ENCODE assay signal across 19 cellular contexts in the genomic region with DNA sequence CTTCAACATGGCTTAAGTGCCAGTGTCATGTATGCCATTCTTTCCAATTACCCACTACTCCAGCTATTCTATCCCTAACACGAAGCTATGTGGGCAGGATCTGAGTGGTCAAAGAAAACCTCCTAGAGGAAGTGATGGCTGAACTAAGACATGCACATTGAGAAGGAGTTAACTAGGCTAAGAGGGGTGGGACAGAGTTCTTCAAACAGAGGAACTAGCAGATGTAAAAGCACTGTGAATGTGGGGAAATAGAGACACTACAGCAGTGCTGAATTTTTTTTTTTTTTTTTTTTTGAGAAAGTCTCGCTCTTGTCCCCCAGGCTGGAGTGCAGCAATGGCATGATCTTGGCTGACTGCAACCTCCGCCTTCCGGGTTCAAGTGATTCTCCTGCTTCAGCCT. TPM values are rescaled to one million over a fixed set of nuclear protein-coding genes. Genes with fewer than 3 reads are reported as not detected.
"Had no signal": no experiment of that assay in that cellular context is flagged by ENCODE, and none has a peak within 500 bp of the region (broad histone marks: within the 10 kb centered on the region; RNA-seq: fewer than 3 reads in every experiment).

No MANE protein-coding gene starts in this region.

- ATAC-seq: activated CD4-positive, alpha-beta T cell treated with anti-CD3 and anti-CD28 coated beads for 36 hours; activated naive CD4-positive, alpha-beta T cell treated with anti-CD3 and anti-CD28 coated beads, Interleukin-2, amount 50 U/mL, for 72 hours; activated T-cell treated with anti-CD3 and anti-CD28 coated beads, Interleukin-2, amount 50 U/mL, for 72 hours; gastrocnemius medialis; heart left ventricle had no signal

- H3K4me1 Mint-ChIP-seq: nephron had no signal

- H3K27ac Mint-ChIP-seq: activated CD4-positive, alpha-beta memory T cell treated with anti-CD3 and anti-CD28 coated beads, Interleukin-2, amount 10 ng/mL, durations not matched to agents 7 days and 5 days; activated CD4-positive, alpha-beta T cell treated with anti-CD3 and anti-CD28 coated beads for 36 hours; activated naive CD4-positive, alpha-beta T cell treated with anti-CD3 and anti-CD28 coated beads, Interleukin-2, amount 50 U/mL, for 72 hours; activated T-cell treated with anti-CD3 and anti-CD28 coated beads, Interleukin-2, amount 50 U/mL, for 72 hours; nephron had no signal

- H3K9me3 Mint-ChIP-seq: activated CD4-positive, alpha-beta memory T cell treated with anti-CD3 and anti-CD28 coated beads, Interleukin-2, amount 10 ng/mL, durations not matched to agents 7 days and 5 days; activated naive CD4-positive, alpha-beta T cell treated with anti-CD3 and anti-CD28 coated beads, Interleukin-2, amount 50 U/mL, for 72 hours; activated T-cell treated with anti-CD3 and anti-CD28 coated beads, Interleukin-2, amount 50 U/mL, for 72 hours; nephron had no signal

- H3K36me3 Mint-ChIP-seq: activated naive CD4-positive, alpha-beta T cell treated with anti-CD3 and anti-CD28 coated beads, Interleukin-2, amount 50 U/mL, for 72 hours had no signal

- H3K27me3 Mint-ChIP-seq: activated CD4-positive, alpha-beta T cell treated with anti-CD3 and anti-CD28 coated beads for 36 hours had no signal

- H3K4me3 Mint-ChIP-seq: activated CD4-positive, alpha-beta memory T cell treated with anti-CD3 and anti-CD28 coated beads, Interleukin-2, amount 10 ng/mL, durations not matched to agents 7 days and 5 days; activated CD4-positive, alpha-beta T cell treated with anti-CD3 and anti-CD28 coated beads for 36 hours; activated T-cell treated with anti-CD3 and anti-CD28 coated beads, Interleukin-2, amount 50 U/mL, for 72 hours; nephron had no signal

- DNase-seq: activated CD4-positive, alpha-beta memory T cell treated with anti-CD3 and anti-CD28 coated beads, Interleukin-2, amount 10 ng/mL, durations not matched to agents 7 days and 5 days; activated CD4-positive, alpha-beta T cell treated with anti-CD3 and anti-CD28 coated beads for 36 hours; activated CD8-positive, alpha-beta memory T cell treated with anti-CD3 and anti-CD28 coated beads, Interleukin-2, amount 50 U/mL, for 48 hours; activated gamma-delta T cell; activated T-cell treated with anti-CD3 and anti-CD28 coated beads, Interleukin-2, amount 50 U/mL, for 72 hours; erythroblast; gastrocnemius medialis; heart left ventricle; nucleus accumbens; stimulated activated CD4-positive, alpha-beta T cell treated with anti-CD3 and anti-CD28 coated beads, Interleukin-15, amount 100 ng/mL, for 24 hours; stimulated activated CD4-positive, alpha-beta T cell treated with anti-CD3 and anti-CD28 coated beads, Interleukin-4, amount 100 ng/mL, for 1 hour; stimulated activated naive CD4-positive, alpha-beta T cell treated with Interleukin-2 at 50 U/mL for 16 hours; substantia nigra; uterus; WERI-Rb-1 had no signal

RNA-seq across cellular contexts. Expression of a gene that starts 6.2 kb away (rescaled TPM):
- total RNA-seq: activated CD4-positive, alpha-beta T cell treated with anti-CD3 and anti-CD28 coated beads for 36 hours had no signal

RNA-seq across cellular contexts. Expression of a gene that starts 31.6 kb away (rescaled TPM):
- total RNA-seq: activated CD4-positive, alpha-beta memory T cell treated with anti-CD3 and anti-CD28 coated beads, Interleukin-2, amount 10 ng/mL, durations not matched to agents 7 days and 5 days; activated CD4-positive, alpha-beta T cell treated with anti-CD3 and anti-CD28 coated beads for 36 hours; activated naive CD4-positive, alpha-beta T cell treated with anti-CD3 and anti-CD28 coated beads, Interleukin-2, amount 50 U/mL, for 72 hours; activated T-cell treated with anti-CD3 and anti-CD28 coated beads, Interleukin-2, amount 50 U/mL, for 72 hours; mesenteric fat pad; tibial nerve had no signal
